13 cellular contexts compared by ENCODE assay signal in the genomic region with DNA sequence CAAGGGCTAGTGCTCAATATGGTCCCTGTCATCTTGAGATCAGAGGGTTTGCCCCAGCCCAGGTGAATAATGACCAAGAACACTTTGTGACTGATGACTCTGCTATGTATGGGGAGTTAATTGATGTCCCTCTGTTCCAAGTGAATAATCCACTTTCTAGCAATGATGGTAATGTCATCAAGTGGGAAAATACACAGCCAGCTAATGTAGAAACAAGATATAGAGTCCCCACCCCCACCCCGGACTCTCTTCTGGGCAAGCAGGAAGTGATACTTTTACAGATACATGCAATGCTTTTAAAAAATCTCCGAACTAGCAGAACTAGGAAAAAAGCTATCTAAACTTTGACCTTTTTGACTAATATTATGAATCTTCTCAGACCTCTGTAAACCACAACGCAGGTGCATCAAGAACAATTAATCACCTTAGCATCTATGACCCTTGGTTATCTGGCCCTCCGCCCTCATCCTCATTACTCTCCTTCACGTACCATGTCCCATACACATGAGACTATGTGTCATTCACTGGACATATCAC. TPM values are rescaled to one million over a fixed set of nuclear protein-coding genes. Genes with fewer than 3 reads are reported as not detected.
DNase-seq lines count a peak whose midpoint lies in the region; ATAC-seq, FAIRE-seq and TF ChIP-seq lines count a peak whose summit lies in the region.
"Had no signal": no experiment of that assay in that cellular context is flagged by ENCODE, and none has a peak within 500 bp of the region (broad histone marks: within the 10 kb centered on the region; RNA-seq: fewer than 3 reads in every experiment).

No MANE protein-coding gene starts in this region.

- no peaks in the 10 kb centered on the region for H3K9me3 ChIP-seq in CD4-positive, CD25-positive, alpha-beta regulatory T cell (ENCODE audit: control insufficient read depth in 2 of 2, low read length in 2 of 2)
- H3K9me3 ChIP-seq in sigmoid colon = no peaks in the 10 kb centered on the region
- H3K9me3 ChIP-seq in ascending aorta = no peaks in the 10 kb centered on the region
- H3K9me3 ChIP-seq in neural progenitor cell (ENCODE audit: low read depth) = no peaks in the 10 kb centered on the region

- no peaks in the 10 kb centered on the region for H3K9me3 Mint-ChIP-seq in CD4-positive, CD25-positive, alpha-beta regulatory T cell
- H3K9me3 Mint-ChIP-seq in activated naive CD8-positive, alpha-beta T cell treated with anti-CD3 and anti-CD28 coated beads, Interleukin-2, amount 50 U/mL, for 24 hours = no peaks in the 10 kb centered on the region
- no peaks in the 10 kb centered on the region for H3K9me3 Mint-ChIP-seq in neural progenitor cell
- H3K9me3 Mint-ChIP-seq: activated CD8-positive, alpha-beta T cell treated with anti-CD3 and anti-CD28 coated beads for 36 hours had no signal

- no peak for TF ChIP-seq CTCF in sigmoid colon (IDR thresholded peaks at IDR 0.05)
- no peak for TF ChIP-seq CTCF in ascending aorta (IDR thresholded peaks at IDR 0.05)
- TF ChIP-seq CTCF in neural progenitor cell (IDR thresholded peaks at IDR 0.05) = no peak

- no peak overlapping the region for H3K4me3 Mint-ChIP-seq in CD4-positive, CD25-positive, alpha-beta regulatory T cell
- no peak overlapping the region for H3K4me3 Mint-ChIP-seq in activated naive CD8-positive, alpha-beta T cell treated with anti-CD3 and anti-CD28 coated beads, Interleukin-2, amount 50 U/mL, for 24 hours
- H3K4me3 Mint-ChIP-seq in neural progenitor cell = no peak overlapping the region
- H3K4me3 Mint-ChIP-seq: activated CD8-positive, alpha-beta T cell treated with anti-CD3 and anti-CD28 coated beads for 36 hours had no signal

- H3K4me1 ChIP-seq in CD4-positive, CD25-positive, alpha-beta regulatory T cell (ENCODE audit: control insufficient read depth, insufficient read depth, low read length, poor library complexity, severe bottlenecking) = no peaks in the 10 kb centered on the region
- H3K4me1 ChIP-seq in sigmoid colon = peaks cover 0 to 59% (median 37%) of the 10 kb centered on the region in 4 donors
- no peaks in the 10 kb centered on the region for H3K4me1 ChIP-seq in ascending aorta
- H3K4me1 ChIP-seq in neural progenitor cell = no peaks in the 10 kb centered on the region

- no peaks in the 10 kb centered on the region for H3K27me3 Mint-ChIP-seq in CD4-positive, CD25-positive, alpha-beta regulatory T cell
- H3K27me3 Mint-ChIP-seq in activated naive CD8-positive, alpha-beta T cell treated with anti-CD3 and anti-CD28 coated beads, Interleukin-2, amount 50 U/mL, for 24 hours = peaks cover 8% of the 10 kb centered on the region
- no peaks in the 10 kb centered on the region for H3K27me3 Mint-ChIP-seq in neural progenitor cell (ENCODE audit: insufficient read depth, low read depth)

- H3K9ac ChIP-seq in neural progenitor cell = no peak overlapping the region

- 67 to 93% methylated on average over 5 of the region's 5 CpGs for WGBS in sigmoid colon, 2 donors

- no peaks in the 10 kb centered on the region for H3K4me1 Mint-ChIP-seq in CD4-positive, CD25-positive, alpha-beta regulatory T cell
- peaks cover 10% of the 10 kb centered on the region for H3K4me1 Mint-ChIP-seq in activated naive CD8-positive, alpha-beta T cell treated with anti-CD3 and anti-CD28 coated beads, Interleukin-2, amount 50 U/mL, for 24 hours
- H3K4me1 Mint-ChIP-seq in neural progenitor cell = no peaks in the 10 kb centered on the region

- H3K36me3 Mint-ChIP-seq in CD4-positive, CD25-positive, alpha-beta regulatory T cell = no peaks in the 10 kb centered on the region
- no peaks in the 10 kb centered on the region for H3K36me3 Mint-ChIP-seq in activated naive CD8-positive, alpha-beta T cell treated with anti-CD3 and anti-CD28 coated beads, Interleukin-2, amount 50 U/mL, for 24 hours (ENCODE audit: low read depth)
- H3K36me3 Mint-ChIP-seq in neural progenitor cell = no peaks in the 10 kb centered on the region

- no peaks in the 10 kb centered on the region for H4K20me1 ChIP-seq in neural progenitor cell (ENCODE audit: low read depth)

- no peak overlapping the region for H3K27ac Mint-ChIP-seq in CD4-positive, CD25-positive, alpha-beta regulatory T cell
- no peak overlapping the region for H3K27ac Mint-ChIP-seq in activated naive CD8-positive, alpha-beta T cell treated with anti-CD3 and anti-CD28 coated beads, Interleukin-2, amount 50 U/mL, for 24 hours
- H3K27ac Mint-ChIP-seq in neural progenitor cell = no peak overlapping the region
- H3K27ac Mint-ChIP-seq: activated CD8-positive, alpha-beta T cell treated with anti-CD3 and anti-CD28 coated beads for 36 hours had no signal

- no peak for TF ChIP-seq POLR2A in sigmoid colon (IDR thresholded peaks at IDR 0.05)

- H3K4me2 ChIP-seq in neural progenitor cell = no peak overlapping the region

- no peak for TF ChIP-seq EP300 in sigmoid colon (IDR thresholded peaks at IDR 0.05)

- H2AFZ ChIP-seq in neural progenitor cell (replicated peaks) = no peak overlapping the region

- peak; percentile 93 for FAIRE-seq in GM19239 (lab: Jason Lieb, UNC)
- FAIRE-seq: endothelial cell of umbilical vein had no signal

- no peak overlapping the region for H3K4me3 ChIP-seq in CD4-positive, CD25-positive, alpha-beta regulatory T cell (ENCODE audit: low read depth, low read length)
- H3K4me3 ChIP-seq in sigmoid colon (no peak overlapping the region), ascending aorta (no peak overlapping the region), neural progenitor cell (no peak overlapping the region)

- no peak for DNase-seq in CD4-positive, CD25-positive, alpha-beta regulatory T cell
- DNase-seq in GM19239 (ENCODE audit: insufficient read length, low spot score) = peak; percentile 13
- DNase-seq in activated naive CD8-positive, alpha-beta T cell treated with anti-CD3 and anti-CD28 coated beads, Interleukin-2, amount 50 U/mL, for 24 hours = no peak
- DNase-seq in sigmoid colon = no peak
- DNase-seq in ascending aorta (ENCODE audit: low spot score in 2 of 2) = no peak
- no peak for DNase-seq in neural progenitor cell (ENCODE audit: low spot score)
- DNase-seq: activated CD8-positive, alpha-beta T cell treated with anti-CD3 and anti-CD28 coated beads for 36 hours; NCI-H146; occipital lobe; SHP77 had no signal

- intact Hi-C loops in sigmoid colon (cut with DNase I) = no loop called here
- intact Hi-C loops in ascending aorta (cut with DNase I) = no loop called here

- H3K27ac ChIP-seq in CD4-positive, CD25-positive, alpha-beta regulatory T cell (ENCODE audit: insufficient read depth, low read length, poor library complexity, severe bottlenecking) = no peak overlapping the region
- peak overlapping the region in 2 of 4 donors; percentile 41 to 67 for H3K27ac ChIP-seq in sigmoid colon
- no peak overlapping the region for H3K27ac ChIP-seq in ascending aorta
- no peak overlapping the region for H3K27ac ChIP-seq in neural progenitor cell

- no peaks in the 10 kb centered on the region for H3F3A ChIP-seq in neural progenitor cell (ENCODE audit: low read depth)

- no peaks in the 10 kb centered on the region for H3K36me3 ChIP-seq in CD4-positive, CD25-positive, alpha-beta regulatory T cell (ENCODE audit: control insufficient read depth, insufficient read depth, low read length)
- H3K36me3 ChIP-seq in sigmoid colon = no peaks in the 10 kb centered on the region
- no peaks in the 10 kb centered on the region for H3K36me3 ChIP-seq in ascending aorta
- H3K36me3 ChIP-seq in neural progenitor cell = no peaks in the 10 kb centered on the region

- peak; percentile 20 to 34 for ATAC-seq in CD4-positive, CD25-positive, alpha-beta regulatory T cell (ENCODE audit: low read depth in 2 of 2)
- peak; percentile 89 for ATAC-seq in HG02759 (IDR thresholded peaks at IDR 0.05; ENCODE audit: unreplicated experiment)
- peak; percentile 60 for ATAC-seq in HG03469 (IDR thresholded peaks at IDR 0.05; ENCODE audit: unreplicated experiment)
- ATAC-seq in activated naive CD8-positive, alpha-beta T cell treated with anti-CD3 and anti-CD28 coated beads, Interleukin-2, amount 50 U/mL, for 24 hours = no peak
- ATAC-seq: activated CD8-positive, alpha-beta T cell treated with anti-CD3 and anti-CD28 coated beads for 36 hours had no signal

- no peaks in the 10 kb centered on the region for H3K79me2 ChIP-seq in neural progenitor cell (ENCODE audit: low read depth)

- peaks cover 6% of the 10 kb centered on the region for H3K27me3 ChIP-seq in CD4-positive, CD25-positive, alpha-beta regulatory T cell (ENCODE audit: control insufficient read depth, insufficient read depth, low read length)
- H3K27me3 ChIP-seq in sigmoid colon (no peaks in the 10 kb centered on the region), ascending aorta (no peaks in the 10 kb centered on the region), neural progenitor cell (peaks cover 17% of the 10 kb centered on the region)

RNA-seq across cellular contexts. Expression of gene CNR1, which starts 30.5 kb away (rescaled TPM):
- not detected for total RNA-seq in CD4-positive, CD25-positive, alpha-beta regulatory T cell
- not detected for polyA plus RNA-seq in CD4-positive, CD25-positive, alpha-beta regulatory T cell
- 10 to 100 TPM; 19.1 to 27.7 (median 24.6) TPM for total RNA-seq in sigmoid colon
- polyA plus RNA-seq in sigmoid colon = 1 to 10 TPM in 1 of 3 donors, under 1 TPM in 2; under 0.01 to 5.2 (median 0.46) TPM
- 35.0 TPM for total RNA-seq in ascending aorta
- 0.26 and 0.34 TPM in 2 replicates for total RNA-seq in neural progenitor cell (ENCODE audit: low replicate concordance)
- total RNA-seq: activated CD8-positive, alpha-beta T cell treated with anti-CD3 and anti-CD28 coated beads for 36 hours; endothelial cell of umbilical vein had no signal

Comparison
In these comparisons a context has a peak if more than half of its experiments do, and no peak if none do; other contexts are left out.
1. RNA of gene CNR1, which starts 30.5 kb away (total RNA-seq): 35.0 TPM in ascending aorta (single experiment) and 19.1 to 27.7 TPM in sigmoid colon; 0.26 to 0.34 TPM in neural progenitor cell and not detected in CD4-positive, CD25-positive, alpha-beta regulatory T cell (single experiment); every median in the first group is over 10 times any median in the second.